Comparison of ENCODE assay signal across 1 cellular context in the genomic region with DNA sequence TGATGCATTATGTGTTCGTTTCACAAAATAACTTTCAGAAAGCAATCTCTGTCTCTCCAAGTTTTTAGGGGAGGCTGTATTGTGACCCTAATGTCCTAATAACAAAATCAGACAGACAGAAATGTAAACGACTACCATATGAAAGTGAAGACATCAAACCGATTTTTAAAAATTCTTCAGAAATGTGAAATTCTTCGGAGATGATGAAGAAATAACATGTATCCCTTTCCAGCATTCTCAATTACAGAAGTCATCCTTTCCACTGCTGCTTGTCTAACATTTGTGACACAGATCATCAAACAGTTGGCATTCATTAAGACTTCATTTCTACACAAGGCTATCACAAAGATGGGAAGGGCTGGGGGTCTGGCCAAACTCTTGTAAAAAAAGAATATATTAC.
TF ChIP-seq lines count a peak whose summit lies in the region.

No MANE protein-coding gene starts in this region.

TF ChIP-seq in IMR-90, 13 proteins besides CTCF, POLR2A, EP300 and RAD21 (continued from another document):
- TF ChIP-seq, protein P1, sequence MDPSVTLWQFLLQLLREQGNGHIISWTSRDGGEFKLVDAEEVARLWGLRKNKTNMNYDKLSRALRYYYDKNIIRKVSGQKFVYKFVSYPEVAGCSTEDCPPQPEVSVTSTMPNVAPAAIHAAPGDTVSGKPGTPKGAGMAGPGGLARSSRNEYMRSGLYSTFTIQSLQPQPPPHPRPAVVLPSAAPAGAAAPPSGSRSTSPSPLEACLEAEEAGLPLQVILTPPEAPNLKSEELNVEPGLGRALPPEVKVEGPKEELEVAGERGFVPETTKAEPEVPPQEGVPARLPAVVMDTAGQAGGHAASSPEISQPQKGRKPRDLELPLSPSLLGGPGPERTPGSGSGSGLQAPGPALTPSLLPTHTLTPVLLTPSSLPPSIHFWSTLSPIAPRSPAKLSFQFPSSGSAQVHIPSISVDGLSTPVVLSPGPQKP (IDR thresholded peaks at IDR 0.05; ENCODE audit: borderline replicate concordance, low read depth, low read length) = no peak
- no peak for TF ChIP-seq CHD1 (IDR thresholded peaks at IDR 0.05; ENCODE audit: low read depth, low read length)
- TF ChIP-seq RFX5 (IDR thresholded peaks at IDR 0.05; ENCODE audit: low read depth, low read length) = no peak
- no peak for TF ChIP-seq MAFK (IDR thresholded peaks at IDR 0.05; ENCODE audit: low read depth, low read length)
- no peak for TF ChIP-seq FOS (IDR thresholded peaks at IDR 0.05; ENCODE audit: low read depth, low read length)
- TF ChIP-seq CEBPB (IDR thresholded peaks at IDR 0.05; ENCODE audit: low read depth, low read length) = no peak
- no peak for TF ChIP-seq SMC3 (IDR thresholded peaks at IDR 0.05; ENCODE audit: low read depth, low read length)
- no peak for TF ChIP-seq RCOR1 (IDR thresholded peaks at IDR 0.05; ENCODE audit: insufficient replicate concordance, low read length)
- no peak for TF ChIP-seq BHLHE40 (IDR thresholded peaks at IDR 0.05; ENCODE audit: low read depth, low read length)
